In genomic region chr3:4972652-4973643, GRCh38 we compare ENCODE assay signal across 17 cellular contexts. TPM values are rescaled to one million over a fixed set of nuclear protein-coding genes. Genes with fewer than 3 reads are reported as not detected.
A peak's percentile ranks its signal among the peaks of the same experiment; 100 is the strongest.
DNase-seq lines count a peak whose midpoint lies in the region; ATAC-seq and TF ChIP-seq lines count a peak whose summit lies in the region.
"Had no signal": no experiment of that assay in that cellular context is flagged by ENCODE, and none has a peak within 500 bp of the region (broad histone marks: within the 10 kb centered on the region; RNA-seq: fewer than 3 reads in every experiment).

No MANE protein-coding gene starts in this region.

- H3K36me3 ChIP-seq in GM23248 (ENCODE audit: low read depth) (no peaks in the 10 kb centered on the region), Panc1 (ENCODE audit: control insufficient read depth, insufficient read depth, low read length) (no peaks in the 10 kb centered on the region), mesenchymal stem cell (ENCODE audit: control insufficient read depth in 1 of 2, insufficient read depth in 2 of 2, low read depth in 1 of 2, low read length in 2 of 2) (no peaks in the 10 kb centered on the region)
- H3K36me3 ChIP-seq: esophagus squamous epithelium, suprapubic skin had no signal

- H3K9me3 Mint-ChIP-seq in activated CD8-positive, alpha-beta T cell treated with anti-CD3 and anti-CD28 coated beads, Interleukin-2, amount 10 ng/mL, durations not matched to agents 7 days and 5 days (ENCODE audit: insufficient read depth), result peaks cover 36% of the 10 kb centered on the region
- H3K9me3 Mint-ChIP-seq in activated CD8-positive, alpha-beta T cell treated with anti-CD3 and anti-CD28 coated beads for 36 hours, result peaks cover 18% of the 10 kb centered on the region
- peaks cover 4% of the 10 kb centered on the region for H3K9me3 Mint-ChIP-seq in stimulated activated memory B cell treated with anti-CD40 and anti-IgM and Interleukin-4, amounts not matched to agents 10 μg/mL and 1 μg/mL and 100 μg/mL, for 72 hours

- no peak overlapping the region for H3K14ac ChIP-seq in mesenchymal stem cell (ENCODE audit: low read length in 2 of 2)

- no peak overlapping the region for H2BK12ac ChIP-seq in mesenchymal stem cell (ENCODE audit: low read length in 2 of 2)

- H4K8ac ChIP-seq in mesenchymal stem cell (ENCODE audit: low read length), result no peak overlapping the region

- POLR2A ChIA-PET in activated CD8-positive, alpha-beta T cell treated with anti-CD3 and anti-CD28 coated beads, Interleukin-2, amount 10 ng/mL, durations not matched to agents 7 days and 5 days (lab: Charles Lee), result interaction anchor here (0.6 to 0.7 kb wide), 2 partner anchors 137 to 241 kb away, joined by 3 to 4 read pairs; no protein-coding TSS in a partner anchor
- POLR2A ChIA-PET in activated CD8-positive, alpha-beta T cell treated with anti-CD3 and anti-CD28 coated beads for 36 hours (lab: Charles Lee), result interaction anchor here (0.9 to 1.7 kb wide), 3 partner anchors 26 to 138 kb away, joined by 3 to 4 read pairs (median 3); no protein-coding TSS in a partner anchor
- POLR2A ChIA-PET in Panc1 (lab: Charles Lee), result interaction anchor here (0.5 to 0.6 kb wide), 2 partner anchors 85 to 129 kb away, joined by 3 to 4 read pairs; no protein-coding TSS in a partner anchor

- no peaks in the 10 kb centered on the region for H3K27me3 ChIP-seq in GM23248 (replicated peaks; ENCODE audit: insufficient read depth)
- H3K27me3 ChIP-seq in Panc1 (ENCODE audit: control insufficient read depth, insufficient read depth, low read length), result no peaks in the 10 kb centered on the region
- no peaks in the 10 kb centered on the region for H3K27me3 ChIP-seq in mesenchymal stem cell (ENCODE audit: control insufficient read depth in 1 of 2, insufficient read depth in 1 of 2, low read length in 2 of 2)
- H3K27me3 ChIP-seq: esophagus squamous epithelium, suprapubic skin had no signal

- no peaks in the 10 kb centered on the region for H3K9me2 ChIP-seq in GM23248 (ENCODE audit: insufficient read depth)

- no peak overlapping the region for H4K91ac ChIP-seq in mesenchymal stem cell (ENCODE audit: low read length)

- intact Hi-C loops in activated CD8-positive, alpha-beta T cell treated with anti-CD3 and anti-CD28 coated beads for 36 hours (cut with micrococcal nuclease), result no loop called here
- intact Hi-C loops in Panc1 (cut with micrococcal nuclease; ENCODE audit: unreplicated experiment), result no loop called here

- no peak overlapping the region for H3K4ac ChIP-seq in mesenchymal stem cell (ENCODE audit: low read depth in 1 of 2, low read length in 2 of 2)

- peaks cover 51% of the 10 kb centered on the region for H3K36me3 Mint-ChIP-seq in activated CD8-positive, alpha-beta T cell treated with anti-CD3 and anti-CD28 coated beads, Interleukin-2, amount 10 ng/mL, durations not matched to agents 7 days and 5 days (ENCODE audit: low read depth)
- H3K36me3 Mint-ChIP-seq in activated CD8-positive, alpha-beta T cell treated with anti-CD3 and anti-CD28 coated beads for 36 hours (ENCODE audit: low read depth), result peaks cover 6% of the 10 kb centered on the region
- H3K36me3 Mint-ChIP-seq in stimulated activated memory B cell treated with anti-CD40 and anti-IgM and Interleukin-4, amounts not matched to agents 10 μg/mL and 1 μg/mL and 100 μg/mL, for 72 hours, result peaks cover 14% of the 10 kb centered on the region

- no peak overlapping the region for H2AK5ac ChIP-seq in mesenchymal stem cell (ENCODE audit: low read length, severe bottlenecking)

- ATAC-seq in activated CD8-positive, alpha-beta T cell treated with anti-CD3 and anti-CD28 coated beads, Interleukin-2, amount 10 ng/mL, durations not matched to agents 7 days and 5 days, result no peak
- no peak for ATAC-seq in activated CD8-positive, alpha-beta T cell treated with anti-CD3 and anti-CD28 coated beads for 36 hours
- ATAC-seq in Panc1 (no peak), HG03521 (IDR thresholded peaks at IDR 0.05; ENCODE audit: unreplicated experiment) (no peak)
- no peak for ATAC-seq in stimulated activated memory B cell treated with anti-CD40 and anti-IgM and Interleukin-4, amounts not matched to agents 10 μg/mL and 1 μg/mL and 100 μg/mL, for 72 hours
- ATAC-seq: A549, HCT116 had no signal

- peak overlapping the region; percentile 4; the same call in 1 of the 2 replicates for H2AFZ ChIP-seq in GM23248
- H2AFZ ChIP-seq in mesenchymal stem cell (ENCODE audit: low read depth, low read length), result no peak overlapping the region

- DNase-seq in activated CD8-positive, alpha-beta T cell treated with anti-CD3 and anti-CD28 coated beads, Interleukin-2, amount 10 ng/mL, durations not matched to agents 7 days and 5 days, result no peak
- no peak for DNase-seq in activated CD8-positive, alpha-beta T cell treated with anti-CD3 and anti-CD28 coated beads for 36 hours
- DNase-seq in GM23248, result no peak
- no peak for DNase-seq in Panc1 (ENCODE audit: low read depth, low spot score)
- DNase-seq in mesenchymal stem cell, result no peak
- DNase-seq in GF-D8 (lab: John Stamatoyannopoulos, UW), result no peak
- DNase-seq: activated gamma-delta T cell, esophagus squamous epithelium, NCI-H1092, NCI-H526, SIG-M5 had no signal

- in situ Hi-C loops in GM23248 (cut with MboI), result no loop called here
- in situ Hi-C loops in Panc1 (cut with HindIII; ENCODE audit: low pct_unique_long_range_greater_than_20kb, low sequenced_read_pairs), result no loop called here

- peak overlapping the region; percentile 22 for H3K4me3 Mint-ChIP-seq in activated CD8-positive, alpha-beta T cell treated with anti-CD3 and anti-CD28 coated beads, Interleukin-2, amount 10 ng/mL, durations not matched to agents 7 days and 5 days
- H3K4me3 Mint-ChIP-seq in activated CD8-positive, alpha-beta T cell treated with anti-CD3 and anti-CD28 coated beads for 36 hours, result no peak overlapping the region
- peak overlapping the region; percentile 71 for H3K4me3 Mint-ChIP-seq in stimulated activated memory B cell treated with anti-CD40 and anti-IgM and Interleukin-4, amounts not matched to agents 10 μg/mL and 1 μg/mL and 100 μg/mL, for 72 hours
- H3K4me3 Mint-ChIP-seq: mesothelial cell of epicardium had no signal

- H3K4me2 ChIP-seq in GM23248 (ENCODE audit: unreplicated experiment) (no peak overlapping the region), mesenchymal stem cell (ENCODE audit: low read length, poor library complexity, severe bottlenecking) (no peak overlapping the region)
- H3K4me2 ChIP-seq: A549 had no signal

- no peak overlapping the region for H3K4me3 ChIP-seq in GM23248
- H3K4me3 ChIP-seq in Panc1 (ENCODE audit: low read depth in 2 of 2, low read length in 2 of 2), result no peak overlapping the region
- H3K4me3 ChIP-seq in mesenchymal stem cell (ENCODE audit: insufficient read depth in 1 of 2, low read depth in 1 of 2, low read length in 2 of 2), result no peak overlapping the region
- H3K4me3 ChIP-seq: A549, esophagus squamous epithelium, suprapubic skin had no signal

- H3K79me2 ChIP-seq in GM23248 (ENCODE audit: insufficient read depth), result no peaks in the 10 kb centered on the region

- no peak overlapping the region for H2BK5ac ChIP-seq in mesenchymal stem cell (ENCODE audit: low read depth, low read length, poor library complexity, severe bottlenecking)

- no peak overlapping the region for H3K23ac ChIP-seq in mesenchymal stem cell (ENCODE audit: low read length in 2 of 2)

- no peaks in the 10 kb centered on the region for H4K20me1 ChIP-seq in GM23248 (ENCODE audit: insufficient read depth)

- peak overlapping the region; percentile 10 for H3K27ac Mint-ChIP-seq in activated CD8-positive, alpha-beta T cell treated with anti-CD3 and anti-CD28 coated beads, Interleukin-2, amount 10 ng/mL, durations not matched to agents 7 days and 5 days
- H3K27ac Mint-ChIP-seq in activated CD8-positive, alpha-beta T cell treated with anti-CD3 and anti-CD28 coated beads for 36 hours, result no peak overlapping the region
- H3K27ac Mint-ChIP-seq in stimulated activated memory B cell treated with anti-CD40 and anti-IgM and Interleukin-4, amounts not matched to agents 10 μg/mL and 1 μg/mL and 100 μg/mL, for 72 hours, result peak overlapping the region; percentile 97
- H3K27ac Mint-ChIP-seq: mesothelial cell of epicardium had no signal

- no peak overlapping the region for H3K27ac ChIP-seq in GM23248
- H3K27ac ChIP-seq in Panc1 (ENCODE audit: low read length), result peak overlapping the region; percentile 31; the same call in 1 of the 2 replicates
- H3K27ac ChIP-seq in mesenchymal stem cell (ENCODE audit: low read length, poor library complexity, severe bottlenecking), result no peak overlapping the region
- H3K27ac ChIP-seq: A549, suprapubic skin had no signal

- no peak overlapping the region for H3K9ac ChIP-seq in GM23248
- H3K9ac ChIP-seq in mesenchymal stem cell (ENCODE audit: low read length), result no peak overlapping the region

- no peak overlapping the region for H2BK120ac ChIP-seq in mesenchymal stem cell (ENCODE audit: low read depth, low read length)

- no peaks in the 10 kb centered on the region for H3K27me3 Mint-ChIP-seq in activated CD8-positive, alpha-beta T cell treated with anti-CD3 and anti-CD28 coated beads, Interleukin-2, amount 10 ng/mL, durations not matched to agents 7 days and 5 days (ENCODE audit: low read depth)
- H3K27me3 Mint-ChIP-seq in activated CD8-positive, alpha-beta T cell treated with anti-CD3 and anti-CD28 coated beads for 36 hours, result no peaks in the 10 kb centered on the region
- H3K27me3 Mint-ChIP-seq in stimulated activated memory B cell treated with anti-CD40 and anti-IgM and Interleukin-4, amounts not matched to agents 10 μg/mL and 1 μg/mL and 100 μg/mL, for 72 hours, result no peaks in the 10 kb centered on the region

- peaks cover 8% of the 10 kb centered on the region; the same call in 1 of the 2 replicates for H3F3A ChIP-seq in GM23248 (ENCODE audit: insufficient read depth)

- BruUV-seq in Panc1 (replicated peaks; lab: Mats Ljungman, UMichigan), result no TSS peak

- TF ChIP-seq CTCF in activated CD8-positive, alpha-beta T cell treated with anti-CD3 and anti-CD28 coated beads for 36 hours (IDR thresholded peaks at IDR 0.05), result no peak
- TF ChIP-seq CTCF in Panc1 (IDR thresholded peaks at IDR 0.05), result no peak

- CTCF ChIA-PET in activated CD8-positive, alpha-beta T cell treated with anti-CD3 and anti-CD28 coated beads, Interleukin-2, amount 10 ng/mL, durations not matched to agents 7 days and 5 days (lab: Charles Lee), result interaction anchor here (1.1 to 2.2 kb wide), 6 partner anchors 29 to 262 kb away, joined by 3 to 13 read pairs (median 4); no protein-coding TSS in a partner anchor
- CTCF ChIA-PET in activated CD8-positive, alpha-beta T cell treated with anti-CD3 and anti-CD28 coated beads for 36 hours (lab: Charles Lee), result interaction anchor here (1.0 to 3.0 kb wide), 3 partner anchors 75 to 262 kb away, joined by 3 to 13 read pairs (median 4); no protein-coding TSS in a partner anchor
- CTCF ChIA-PET in Panc1 (lab: Charles Lee), result no interaction called here

- peaks cover 1% of the 10 kb centered on the region for H3K79me1 ChIP-seq in mesenchymal stem cell (replicated peaks; ENCODE audit: low read length, poor library complexity, severe bottlenecking)

- H3K4me1 ChIP-seq in GM23248 (ENCODE audit: insufficient read depth), result peaks cover 12% of the 10 kb centered on the region
- peaks cover 18% of the 10 kb centered on the region for H3K4me1 ChIP-seq in Panc1 (ENCODE audit: control insufficient read depth, insufficient read depth, low read length)
- H3K4me1 ChIP-seq in mesenchymal stem cell (ENCODE audit: control insufficient read depth, insufficient read depth, low read depth, low read length), result peaks cover 9% of the 10 kb centered on the region

- no peaks in the 10 kb centered on the region for H3K9me3 ChIP-seq in GM23248 (ENCODE audit: low read depth)
- H3K9me3 ChIP-seq in Panc1 (ENCODE audit: control insufficient read depth, insufficient read depth, low read depth, low read length), result no peaks in the 10 kb centered on the region
- no peaks in the 10 kb centered on the region for H3K9me3 ChIP-seq in mesenchymal stem cell (ENCODE audit: control insufficient read depth, low read length)
- H3K9me3 ChIP-seq: esophagus squamous epithelium, suprapubic skin had no signal

- peaks cover 34% of the 10 kb centered on the region for H3K4me1 Mint-ChIP-seq in activated CD8-positive, alpha-beta T cell treated with anti-CD3 and anti-CD28 coated beads, Interleukin-2, amount 10 ng/mL, durations not matched to agents 7 days and 5 days (ENCODE audit: low read depth)
- peaks cover 30% of the 10 kb centered on the region for H3K4me1 Mint-ChIP-seq in activated CD8-positive, alpha-beta T cell treated with anti-CD3 and anti-CD28 coated beads for 36 hours (ENCODE audit: low read depth)
- peaks cover 53% of the 10 kb centered on the region for H3K4me1 Mint-ChIP-seq in stimulated activated memory B cell treated with anti-CD40 and anti-IgM and Interleukin-4, amounts not matched to agents 10 μg/mL and 1 μg/mL and 100 μg/mL, for 72 hours

- no peak overlapping the region for H3K18ac ChIP-seq in mesenchymal stem cell (ENCODE audit: low read depth in 1 of 2, low read length in 2 of 2)

- no peak overlapping the region for H2BK15ac ChIP-seq in mesenchymal stem cell (ENCODE audit: low read depth, poor library complexity, severe bottlenecking)

- 72 to 74% methylated on average over 9 of the region's 9 CpGs for WGBS in GM23248 (ENCODE audit: low coverage in 1 of 2, low lambda C conversion rate in 2 of 2, missing lambda C conversion rate in 2 of 2), 2 experiments
- WGBS in mesenchymal stem cell, result 95% methylated on average over 4 of the region's 9 CpGs

RNA-seq across cellular contexts. Expression of gene BHLHE40, which starts 6.3 kb away (rescaled TPM):
- total RNA-seq in activated CD8-positive, alpha-beta T cell treated with anti-CD3 and anti-CD28 coated beads, Interleukin-2, amount 10 ng/mL, durations not matched to agents 7 days and 5 days, result 100 to 1,000 TPM; 209 to 219 TPM
- total RNA-seq in activated CD8-positive, alpha-beta T cell treated with anti-CD3 and anti-CD28 coated beads for 36 hours, result 100 to 1,000 TPM; 456 to 470 TPM
- 27.6 and 33.9 TPM in 2 replicates for total RNA-seq in GM23248 (2014; rRNA removed; shearing (Covaris generic))
- 42.9 TPM in 2 replicates for polyA plus RNA-seq in GM23248 (2016; fragmentation: Nextera tagmentation; extraction: Ambion mirVana)
- total RNA-seq in Panc1 (2021; ENCODE audit: unreplicated experiment), result 78.4 TPM
- 63.8 TPM for polyA plus RNA-seq in Panc1 (2012; ENCODE audit: insufficient read length)
- polyA plus RNA-seq in mesenchymal stem cell (2013, experiment 1 of 2), result 88.3 TPM
- polyA plus RNA-seq in mesenchymal stem cell (2013, experiment 2 of 2), result 79.7 TPM
